Comparison of ENCODE assay signal across 26 cellular contexts in genomic region chr4:142284402-142285221, GRCh38.
DNase-seq lines count a peak whose midpoint lies in the region; ATAC-seq, FAIRE-seq and TF ChIP-seq lines count a peak whose summit lies in the region.
"Had no signal": no experiment of that assay in that cellular context is flagged by ENCODE, and none has a peak within 500 bp of the region (broad histone marks: within the 10 kb centered on the region; RNA-seq: fewer than 3 reads in every experiment).

No MANE protein-coding gene starts in this region.

- H3K9me3 Mint-ChIP-seq in activated naive CD8-positive, alpha-beta T cell treated with anti-CD3 and anti-CD28 coated beads, Interleukin-2, amount 50 U/mL, for 24 hours: peaks cover 1% of the 10 kb centered on the region
- peaks cover 2% of the 10 kb centered on the region for H3K9me3 Mint-ChIP-seq in activated naive CD8-positive, alpha-beta T cell treated with anti-CD3 and anti-CD28 coated beads for 36 hours

- POLR2A ChIA-PET in HEK293 (lab: Yijun Ruan, JAX) (no interaction called here), GM12878 (lab: Charles Lee) (no interaction called here)

- no peak overlapping the region for H3K9ac ChIP-seq in GM12878 (ENCODE audit: control insufficient read depth, insufficient read depth, low read length)
- H3K9ac ChIP-seq: GM23248 had no signal

- H3K4me3 Mint-ChIP-seq in activated naive CD8-positive, alpha-beta T cell treated with anti-CD3 and anti-CD28 coated beads, Interleukin-2, amount 50 U/mL, for 24 hours: no peak overlapping the region
- no peak overlapping the region for H3K4me3 Mint-ChIP-seq in activated naive CD8-positive, alpha-beta T cell treated with anti-CD3 and anti-CD28 coated beads for 36 hours
- H3K4me3 Mint-ChIP-seq: IgD-negative memory B cell had no signal

- CTCF ChIA-PET in HEK293 (lab: Yijun Ruan, JAX) (interaction anchor here (0.6 kb wide), 1 partner anchor 384 kb away, joined by 3 read pairs; no protein-coding TSS in a partner anchor), GM12878 (lab: Yijun Ruan, JAX) (interaction anchor here (0.7 to 6.3 kb wide), 14 partner anchors 10 to 440 kb away, joined by 3 to 60 read pairs (median 5); no protein-coding TSS in a partner anchor)

- ATAC-seq in activated naive CD8-positive, alpha-beta T cell treated with anti-CD3 and anti-CD28 coated beads, Interleukin-2, amount 50 U/mL, for 24 hours: peak; percentile 16
- ATAC-seq in GM12878 (peak; percentile 49), HG03460 (IDR thresholded peaks at IDR 0.05; ENCODE audit: unreplicated experiment) (no peak)
- ATAC-seq: SK-N-SH treated with all-trans-retinoic acid at 6 μM for 48 hours had no signal

- H4K20me1 ChIP-seq in GM12878 (ENCODE audit: control insufficient read depth, insufficient read depth): no peaks in the 10 kb centered on the region

- H3K4me1 Mint-ChIP-seq in activated naive CD8-positive, alpha-beta T cell treated with anti-CD3 and anti-CD28 coated beads, Interleukin-2, amount 50 U/mL, for 24 hours: peaks cover 6% of the 10 kb centered on the region
- H3K4me1 Mint-ChIP-seq in activated naive CD8-positive, alpha-beta T cell treated with anti-CD3 and anti-CD28 coated beads for 36 hours: peaks cover 7% of the 10 kb centered on the region
- H3K4me1 Mint-ChIP-seq: IgD-negative memory B cell had no signal

- H2AFZ ChIP-seq in GM12878 (ENCODE audit: control insufficient read depth, low read depth, low read length): no peak overlapping the region
- H2AFZ ChIP-seq: GM23248, PC-9 had no signal

- H3K4me2 ChIP-seq in GM12878 (ENCODE audit: control insufficient read depth, insufficient read depth): no peak overlapping the region
- H3K4me2 ChIP-seq: PC-9 had no signal

- intact Hi-C loops in GM12878 (cut with micrococcal nuclease; ENCODE audit: unreplicated experiment): loop anchor here (5.0 kb wide), 2 partner anchors 438 to 558 kb away; no protein-coding TSS in a partner anchor

- H3K27ac Mint-ChIP-seq in activated naive CD8-positive, alpha-beta T cell treated with anti-CD3 and anti-CD28 coated beads, Interleukin-2, amount 50 U/mL, for 24 hours: no peak overlapping the region
- no peak overlapping the region for H3K27ac Mint-ChIP-seq in activated naive CD8-positive, alpha-beta T cell treated with anti-CD3 and anti-CD28 coated beads for 36 hours
- H3K27ac Mint-ChIP-seq: IgD-negative memory B cell had no signal

- H3K27me3 Mint-ChIP-seq in activated naive CD8-positive, alpha-beta T cell treated with anti-CD3 and anti-CD28 coated beads, Interleukin-2, amount 50 U/mL, for 24 hours: no peaks in the 10 kb centered on the region
- H3K27me3 Mint-ChIP-seq in activated naive CD8-positive, alpha-beta T cell treated with anti-CD3 and anti-CD28 coated beads for 36 hours: no peaks in the 10 kb centered on the region
- H3K27me3 Mint-ChIP-seq: IgD-negative memory B cell had no signal

- SMC1A ChIA-PET in GM12878 (lab: Charles Lee; ENCODE audit: uncharacterized antibody, unreplicated experiment): interaction anchor here (0.8 to 7.3 kb wide), 12 partner anchors 9 to 282 kb away, joined by 3 to 41 read pairs (median 4); no protein-coding TSS in a partner anchor

- H3K4me3 ChIP-seq in HEK293 (ENCODE audit: low read depth, low read length) (no peak overlapping the region), GM12878 (no peak overlapping the region)
- H3K4me3 ChIP-seq: GM23248, HAP-1, MG63, PC-9 had no signal

- no peak for TF ChIP-seq POLR2A in GM12878 (IDR thresholded peaks at IDR 0.05; ENCODE audit: low read depth, low read length)

- TF ChIP-seq EP300 in GM12878 (IDR thresholded peaks at IDR 0.05; ENCODE audit: borderline replicate concordance in 1 of 2, control insufficient read depth in 1 of 2, low read depth in 2 of 2, low read length in 2 of 2): no peak

- H3K27ac ChIP-seq in HEK293 (ENCODE audit: extremely low read depth, low read depth, low read length) (no peak overlapping the region), GM12878 (ENCODE audit: control insufficient read depth, insufficient read depth) (no peak overlapping the region)
- H3K27ac ChIP-seq: GM23248, PC-9, RWPE1 had no signal

- FAIRE-seq in GM12878 (lab: Jason Lieb, UNC): no peak
- FAIRE-seq: G401.6, GM19239 had no signal

- BruUV-seq in GM12878 (replicated peaks; lab: Mats Ljungman, UMichigan): no TSS peak

- in situ Hi-C loops in GM12878 (cut with MboI): no loop called here

- H3K9me3 ChIP-seq in HEK293 (ENCODE audit: control insufficient read depth, insufficient read depth, low read depth, low read length) (no peaks in the 10 kb centered on the region), GM12878 (replicated peaks; ENCODE audit: control insufficient read depth, insufficient read depth, low read length) (no peaks in the 10 kb centered on the region)
- H3K9me3 ChIP-seq: Caco-2, HAP-1, MG63 had no signal

- H3K36me3 ChIP-seq in HEK293 (ENCODE audit: control insufficient read depth in 2 of 2, insufficient read depth in 1 of 2, low read length in 2 of 2) (no peaks in the 10 kb centered on the region), GM12878 (ENCODE audit: control insufficient read depth in 2 of 2, insufficient read depth in 2 of 2, low read length in 1 of 2) (no peaks in the 10 kb centered on the region)
- H3K36me3 ChIP-seq: HAP-1, MG63 had no signal

- H3K36me3 Mint-ChIP-seq in activated naive CD8-positive, alpha-beta T cell treated with anti-CD3 and anti-CD28 coated beads, Interleukin-2, amount 50 U/mL, for 24 hours (ENCODE audit: low read depth): peaks cover 10% of the 10 kb centered on the region
- H3K36me3 Mint-ChIP-seq in activated naive CD8-positive, alpha-beta T cell treated with anti-CD3 and anti-CD28 coated beads for 36 hours: peaks cover 17% of the 10 kb centered on the region
- H3K36me3 Mint-ChIP-seq: IgD-negative memory B cell had no signal

- no peaks in the 10 kb centered on the region for H3K27me3 ChIP-seq in GM12878 (replicated peaks in 1 of 2; ENCODE audit: control insufficient read depth in 2 of 2, insufficient read depth in 2 of 2, low read length in 1 of 2)
- H3K27me3 ChIP-seq: MG63 had no signal

- 40% methylated on average over 9 of the region's 9 CpGs for WGBS in GM12878 (ENCODE audit: insufficient coverage, insufficient replicate concordance, low lambda C conversion rate, missing lambda C conversion rate)

- RAD21 ChIA-PET in GM12878 (lab: Charles Lee; ENCODE audit: unreplicated experiment): interaction anchor here (1.3 to 6.6 kb wide), 6 partner anchors 63 to 283 kb away, joined by 3 to 31 read pairs (median 6); no protein-coding TSS in a partner anchor

- no peak for TF ChIP-seq CTCF in HEK293 (tag by site-specific recombination; IDR thresholded peaks at IDR 0.05)
- TF ChIP-seq CTCF in GM12878 (IDR thresholded peaks at IDR 0.05 in 2 of 3, conservative IDR thresholded peaks at IDR 0.05 in 1 of 3; ENCODE audit: control insufficient read depth in 2 of 3, extremely low read depth in 1 of 3, insufficient read depth in 1 of 3, low read depth in 3 of 3, low read length in 3 of 3): no peak

- H3K79me2 ChIP-seq in GM12878 (ENCODE audit: control insufficient read depth, insufficient read depth, low read length): no peaks in the 10 kb centered on the region

- DNase-seq in activated naive CD8-positive, alpha-beta T cell treated with anti-CD3 and anti-CD28 coated beads, Interleukin-2, amount 50 U/mL, for 24 hours: no peak
- no peak for DNase-seq in activated naive CD8-positive, alpha-beta T cell treated with anti-CD3 and anti-CD28 coated beads for 36 hours
- no peak for DNase-seq in GM12878 (ENCODE audit: low read depth, low spot score)
- no peak for DNase-seq in NCI-H2171 treated with DMSO at 0.1 percent for 48 hours (lab: John Stamatoyannopoulos, UW)
- DNase-seq in foreskin melanocyte: no peak
- DNase-seq: ACHN; C1 segment of cervical spinal cord; Caco-2; GM23248; Kasumi-1; MG63; NCI-H1092 treated with DMSO at 0.1 percent for 48 hours; NCI-H2081; NCI-H510A; NCI-H748 treated with DMSO at 0.1 percent for 48 hours; NK-92 treated with Interleukin-12 subunit alpha and Interleukin-12 subunit beta, amount 100 ng/mL, for 24 hours; PC-9; SIG-M5 had no signal

- H3K4me1 ChIP-seq in HEK293 (ENCODE audit: control insufficient read depth, insufficient read depth, low read length) (no peaks in the 10 kb centered on the region), GM12878 (ENCODE audit: control insufficient read depth, insufficient read depth, low read length) (no peaks in the 10 kb centered on the region)
- H3K4me1 ChIP-seq: Caco-2, HAP-1 had no signal

- no peak for TF ChIP-seq RAD21 in GM12878 (IDR thresholded peaks at IDR 0.05; ENCODE audit: insufficient read depth, low read depth, low read length)

TF ChIP-seq in HEK293, 187 proteins besides CTCF, POLR2A, EP300 and RAD21 (continues in another document):
- no peak for TF ChIP-seq PRDM1 (tag by site-specific recombination; IDR thresholded peaks at IDR 0.05)

TF ChIP-seq in GM12878, 131 proteins besides CTCF, POLR2A, EP300 and RAD21:
- TF ChIP-seq IKZF1 (conservative IDR thresholded peaks at IDR 0.05) (peak; percentile 37), RELB (IDR thresholded peaks at IDR 0.05; ENCODE audit: low read depth) (0 out of 2 replicates have a peak, but pooled peaks have one; percentile 34), ESRRA (IDR thresholded peaks at IDR 0.05; ENCODE audit: low read length) (no peak), IKZF2 (IDR thresholded peaks at IDR 0.05) (peak; percentile 55; a peak in 2 of 4 replicates)
